2 cellular contexts compared by ENCODE assay signal in the genomic region with DNA sequence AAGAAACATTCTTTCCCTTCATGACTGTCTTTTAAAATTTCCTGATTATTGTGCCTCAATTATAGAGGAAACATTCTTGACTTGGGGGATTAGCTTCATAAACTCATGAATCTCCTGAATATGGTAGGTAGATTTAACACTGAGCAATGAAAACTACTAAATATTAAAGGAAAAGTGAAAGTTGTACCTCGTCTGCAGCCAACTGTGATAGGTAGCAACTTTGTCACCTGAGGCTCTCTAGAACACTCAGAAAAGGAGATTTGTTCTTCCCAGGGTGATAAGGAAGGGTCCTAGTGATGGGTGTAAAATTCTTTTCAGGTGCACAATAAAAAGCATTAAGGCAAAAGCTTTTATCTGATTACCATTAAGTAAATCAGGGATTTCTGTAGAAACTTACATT.
TF ChIP-seq lines count a peak whose summit lies in the region.

No MANE protein-coding gene starts in this region.

TF ChIP-seq in HepG2, 621 proteins besides CTCF, POLR2A, EP300 and RAD21 (continued from another document):
- TF ChIP-seq PHB2 (IDR thresholded peaks at IDR 0.05; ENCODE audit: partially characterized antibody) = no peak
- no peak for TF ChIP-seq PHF20 (CRISPR knock-in tag; IDR thresholded peaks at IDR 0.05)
- TF ChIP-seq PPARG (CRISPR knock-in tag; conservative IDR thresholded peaks at IDR 0.05) = no peak
- no peak for TF ChIP-seq SIN3A (IDR thresholded peaks at IDR 0.05; ENCODE audit: borderline replicate concordance, low read depth, low read length)
- TF ChIP-seq SP1 (IDR thresholded peaks at IDR 0.05) = no peak
- TF ChIP-seq SP1 (CRISPR knock-in tag; IDR thresholded peaks at IDR 0.05) = no peak
- TF ChIP-seq ATF3 (CRISPR knock-in tag; IDR thresholded peaks at IDR 0.05) = no peak
- TF ChIP-seq ZBTB46 (CRISPR knock-in tag; IDR thresholded peaks at IDR 0.05; ENCODE audit: borderline replicate concordance) = no peak
- TF ChIP-seq ZBTB1 (CRISPR knock-in tag; IDR thresholded peaks at IDR 0.05; ENCODE audit: borderline replicate concordance) = no peak
- no peak for TF ChIP-seq SIN3B (IDR thresholded peaks at IDR 0.05; ENCODE audit: low read length)
- TF ChIP-seq PCBP2 (optimal IDR thresholded peaks at IDR 0.05; ENCODE audit: low read depth, low read length, poor library complexity, severe bottlenecking) = no peak
- no peak for TF ChIP-seq RELA (CRISPR knock-in tag; IDR thresholded peaks at IDR 0.05)
- TF ChIP-seq NFYC (CRISPR knock-in tag; IDR thresholded peaks at IDR 0.05) = no peak
- no peak for TF ChIP-seq RFX1 (IDR thresholded peaks at IDR 0.05)
- TF ChIP-seq TMF1 (CRISPR knock-in tag; IDR thresholded peaks at IDR 0.05; ENCODE audit: low read depth) = no peak
- no peak for TF ChIP-seq ZMYM4 (CRISPR knock-in tag; IDR thresholded peaks at IDR 0.05)
- no peak for TF ChIP-seq ZNF17 (CRISPR knock-in tag; IDR thresholded peaks at IDR 0.05)
- TF ChIP-seq FOXM1 (CRISPR knock-in tag; IDR thresholded peaks at IDR 0.05) = no peak

TF ChIP-seq in GM12878, 131 proteins besides CTCF, POLR2A, EP300 and RAD21 (continued from another document):
- TF ChIP-seq, protein P1, sequence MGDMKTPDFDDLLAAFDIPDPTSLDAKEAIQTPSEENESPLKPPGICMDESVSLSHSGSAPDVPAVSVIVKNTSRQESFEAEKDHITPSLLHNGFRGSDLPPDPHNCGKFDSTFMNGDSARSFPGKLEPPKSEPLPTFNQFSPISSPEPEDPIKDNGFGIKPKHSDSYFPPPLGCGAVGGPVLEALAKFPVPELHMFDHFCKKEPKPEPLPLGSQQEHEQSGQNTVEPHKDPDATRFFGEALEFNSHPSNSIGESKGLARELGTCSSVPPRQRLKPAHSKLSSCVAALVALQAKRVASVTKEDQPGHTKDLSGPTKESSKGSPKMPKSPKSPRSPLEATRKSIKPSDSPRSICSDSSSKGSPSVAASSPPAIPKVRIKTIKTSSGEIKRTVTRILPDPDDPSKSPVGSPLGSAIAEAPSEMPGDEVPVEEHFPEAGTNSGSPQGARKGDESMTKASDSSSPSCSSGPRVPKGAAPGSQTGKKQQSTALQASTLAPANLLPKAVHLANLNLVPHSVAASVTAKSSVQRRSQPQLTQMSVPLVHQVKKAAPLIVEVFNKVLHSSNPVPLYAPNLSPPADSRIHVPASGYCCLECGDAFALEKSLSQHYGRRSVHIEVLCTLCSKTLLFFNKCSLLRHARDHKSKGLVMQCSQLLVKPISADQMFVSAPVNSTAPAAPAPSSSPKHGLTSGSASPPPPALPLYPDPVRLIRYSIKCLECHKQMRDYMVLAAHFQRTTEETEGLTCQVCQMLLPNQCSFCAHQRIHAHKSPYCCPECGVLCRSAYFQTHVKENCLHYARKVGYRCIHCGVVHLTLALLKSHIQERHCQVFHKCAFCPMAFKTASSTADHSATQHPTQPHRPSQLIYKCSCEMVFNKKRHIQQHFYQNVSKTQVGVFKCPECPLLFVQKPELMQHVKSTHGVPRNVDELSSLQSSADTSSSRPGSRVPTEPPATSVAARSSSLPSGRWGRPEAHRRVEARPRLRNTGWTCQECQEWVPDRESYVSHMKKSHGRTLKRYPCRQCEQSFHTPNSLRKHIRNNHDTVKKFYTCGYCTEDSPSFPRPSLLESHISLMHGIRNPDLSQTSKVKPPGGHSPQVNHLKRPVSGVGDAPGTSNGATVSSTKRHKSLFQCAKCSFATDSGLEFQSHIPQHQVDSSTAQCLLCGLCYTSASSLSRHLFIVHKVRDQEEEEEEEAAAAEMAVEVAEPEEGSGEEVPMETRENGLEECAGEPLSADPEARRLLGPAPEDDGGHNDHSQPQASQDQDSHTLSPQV (IDR thresholded peaks at IDR 0.05) = no peak
- TF ChIP-seq SPI1 (IDR thresholded peaks at IDR 0.05; ENCODE audit: borderline replicate concordance, insufficient read depth, low read depth, low read length) = no peak
- 0 out of 2 replicates have a peak, but pooled peaks have one; percentile 12 for TF ChIP-seq RAD51 (IDR thresholded peaks at IDR 0.05)
- no peak for TF ChIP-seq SKIL (IDR thresholded peaks at IDR 0.05; ENCODE audit: low read depth, poor library complexity, severe bottlenecking)
- no peak for TF ChIP-seq SMAD5 (IDR thresholded peaks at IDR 0.05; ENCODE audit: low read depth)
- no peak for TF ChIP-seq NRF1 (conservative IDR thresholded peaks at IDR 0.05; ENCODE audit: low read depth, low read length)
